ENCODE assay signal across 29 cellular contexts in genomic region chr14:54330876-54331275, GRCh38.
"Had no signal": no experiment of that assay in that cellular context is flagged by ENCODE, and none has a peak within 500 bp of the region (broad histone marks: within the 10 kb centered on the region; RNA-seq: fewer than 3 reads in every experiment).

No MANE protein-coding gene starts in this region.

- H3K27ac ChIP-seq: adrenal gland, body of pancreas, colonic mucosa, dorsolateral prefrontal cortex, right lobe of liver, upper lobe of right lung, WERI-Rb-1 had no signal

- H3K36me3 ChIP-seq: adrenal gland, colonic mucosa, right lobe of liver, thyroid gland, upper lobe of right lung, WERI-Rb-1 had no signal

- H3K4me1 ChIP-seq: adrenal gland, colonic mucosa, right lobe of liver had no signal

- H3K27me3 ChIP-seq: adrenal gland, body of pancreas, colonic mucosa, dorsolateral prefrontal cortex, right lobe of liver, thyroid gland, upper lobe of right lung had no signal

- H3K4me3 Mint-ChIP-seq: activated naive CD8-positive, alpha-beta T cell treated with anti-CD3 and anti-CD28 coated beads for 36 hours; immature natural killer cell; memory B cell; natural killer cell treated with Interleukin-12 subunit alpha and Interleukin-12 subunit beta and Interleukin-15 and Interleukin-18, amount 100 ng/mL, for 72 hours; stimulated activated effector memory CD8-positive, alpha-beta T cell treated with anti-CD3 and anti-CD28 coated beads, Interleukin-12 subunit alpha, Interleukin-12 subunit beta, amount 100 ng/mL, for 72 hours; stimulated activated naive CD8-positive, alpha-beta T cell treated with anti-CD3 and anti-CD28 coated beads, Interleukin-15, amount 100 ng/mL, for 72 hours had no signal

- DNase-seq: activated CD4-positive, alpha-beta T cell treated with anti-CD3 and anti-CD28 coated beads for 48 hours; activated CD4-positive, alpha-beta T cell treated with anti-CD3 and anti-CD28 coated beads, Interleukin-2, amount 50 U/mL, for 48 hours; activated CD8-positive, alpha-beta memory T cell treated with anti-CD3 and anti-CD28 coated beads for 24 hours; activated effector memory CD4-positive, alpha-beta T cell treated with Interleukin-2 at 50 U/mL for 16 hours; activated naive CD4-positive, alpha-beta T cell treated with Interleukin-2 at 50 U/mL for 16 hours; activated naive CD8-positive, alpha-beta T cell treated with anti-CD3 and anti-CD28 coated beads for 36 hours; adrenal gland; aorta; body of pancreas; cerebellar nuclear complex; colonic mucosa; dorsolateral prefrontal cortex; effector memory CD4-positive, alpha-beta T cell; foreskin fibroblast; head of caudate nucleus; hypothalamus; immature natural killer cell; mucosa of descending colon; posterior cingulate gyrus; right lobe of liver; stimulated activated CD4-positive, alpha-beta T cell treated with anti-CD3 and anti-CD28 coated beads, Interleukin-4, amount 100 ng/mL, for 24 hours; stimulated activated naive CD8-positive, alpha-beta T cell treated with anti-CD3 and anti-CD28 coated beads, Interleukin-15, amount 100 ng/mL, for 72 hours; thyroid gland; upper lobe of right lung; WERI-Rb-1 had no signal

- H3K27ac Mint-ChIP-seq: activated naive CD8-positive, alpha-beta T cell treated with anti-CD3 and anti-CD28 coated beads for 36 hours; immature natural killer cell; memory B cell; natural killer cell treated with Interleukin-12 subunit alpha and Interleukin-12 subunit beta and Interleukin-15 and Interleukin-18, amount 100 ng/mL, for 72 hours; stimulated activated effector memory CD8-positive, alpha-beta T cell treated with anti-CD3 and anti-CD28 coated beads, Interleukin-12 subunit alpha, Interleukin-12 subunit beta, amount 100 ng/mL, for 72 hours; stimulated activated naive CD8-positive, alpha-beta T cell treated with anti-CD3 and anti-CD28 coated beads, Interleukin-15, amount 100 ng/mL, for 72 hours had no signal

- H3K9me3 Mint-ChIP-seq: activated naive CD8-positive, alpha-beta T cell treated with anti-CD3 and anti-CD28 coated beads for 36 hours; immature natural killer cell; memory B cell; natural killer cell treated with Interleukin-12 subunit alpha and Interleukin-12 subunit beta and Interleukin-15 and Interleukin-18, amount 100 ng/mL, for 72 hours; stimulated activated effector memory CD8-positive, alpha-beta T cell treated with anti-CD3 and anti-CD28 coated beads, Interleukin-12 subunit alpha, Interleukin-12 subunit beta, amount 100 ng/mL, for 72 hours; stimulated activated naive CD8-positive, alpha-beta T cell treated with anti-CD3 and anti-CD28 coated beads, Interleukin-15, amount 100 ng/mL, for 72 hours had no signal

- ATAC-seq: activated CD4-positive, CD25-positive, alpha-beta regulatory T cell treated with anti-CD3 and anti-CD28 coated beads, Interleukin-2, amount 50 U/mL, for 24 hours; body of pancreas; mucosa of descending colon; natural killer cell treated with Interleukin-12 subunit alpha and Interleukin-12 subunit beta and Interleukin-15 and Interleukin-18, amount 100 ng/mL, for 72 hours; stimulated activated effector memory CD8-positive, alpha-beta T cell treated with anti-CD3 and anti-CD28 coated beads, Interleukin-12 subunit alpha, Interleukin-12 subunit beta, amount 100 ng/mL, for 72 hours; stimulated activated naive CD8-positive, alpha-beta T cell treated with anti-CD3 and anti-CD28 coated beads, Interleukin-15, amount 100 ng/mL, for 72 hours; upper lobe of right lung had no signal

- H3K36me3 Mint-ChIP-seq: activated naive CD8-positive, alpha-beta T cell treated with anti-CD3 and anti-CD28 coated beads for 36 hours; immature natural killer cell; memory B cell; natural killer cell treated with Interleukin-12 subunit alpha and Interleukin-12 subunit beta and Interleukin-15 and Interleukin-18, amount 100 ng/mL, for 72 hours; stimulated activated effector memory CD8-positive, alpha-beta T cell treated with anti-CD3 and anti-CD28 coated beads, Interleukin-12 subunit alpha, Interleukin-12 subunit beta, amount 100 ng/mL, for 72 hours had no signal

- H3K4me3 ChIP-seq: adrenal gland, body of pancreas, colonic mucosa, dorsolateral prefrontal cortex, mucosa of descending colon, right lobe of liver, thyroid gland, upper lobe of right lung had no signal

- H3K4me1 Mint-ChIP-seq: activated naive CD8-positive, alpha-beta T cell treated with anti-CD3 and anti-CD28 coated beads for 36 hours; immature natural killer cell; memory B cell; stimulated activated effector memory CD8-positive, alpha-beta T cell treated with anti-CD3 and anti-CD28 coated beads, Interleukin-12 subunit alpha, Interleukin-12 subunit beta, amount 100 ng/mL, for 72 hours; stimulated activated naive CD8-positive, alpha-beta T cell treated with anti-CD3 and anti-CD28 coated beads, Interleukin-15, amount 100 ng/mL, for 72 hours had no signal

- H3K9me3 ChIP-seq: adrenal gland, body of pancreas, colonic mucosa, mucosa of descending colon, right lobe of liver, thyroid gland, upper lobe of right lung had no signal
